ENCODE assay signal across 25 cellular contexts in genomic region chr16:68770671-68771070, GRCh38. TPM values are rescaled to one million over a fixed set of nuclear protein-coding genes. Genes with fewer than 3 reads are reported as not detected.
DNase-seq lines count a peak whose midpoint lies in the region; ATAC-seq, FAIRE-seq and TF ChIP-seq lines count a peak whose summit lies in the region.
"Had no signal": no experiment of that assay in that cellular context is flagged by ENCODE, and none has a peak within 500 bp of the region (broad histone marks: within the 10 kb centered on the region; RNA-seq: fewer than 3 reads in every experiment).

No MANE protein-coding gene starts in this region.

- WGBS in H1 (ENCODE audit: extremely low coverage in 1 of 2, insufficient coverage in 1 of 2, insufficient read length in 1 of 2, insufficient replicate concordance in 2 of 2, low coverage in 1 of 2, low lambda C conversion rate in 2 of 2, missing lambda C conversion rate in 1 of 2), 2 experiments = 93% methylated on average over 8 of the region's 8 CpGs; no CpG with 5 or more reads in 1 of the 2 experiments

- no peak for TF ChIP-seq POLR2A in H1 (IDR thresholded peaks at IDR 0.05; ENCODE audit: control extremely low read depth in 1 of 2, low read depth in 2 of 2, low read length in 2 of 2)

- peaks cover 2% of the 10 kb centered on the region for H3K27me3 Mint-ChIP-seq in GM23338 (ENCODE audit: insufficient read depth, low read depth, poor library complexity)
- peaks cover 2% of the 10 kb centered on the region for H3K27me3 Mint-ChIP-seq in neural progenitor cell (ENCODE audit: insufficient read depth, low read depth)
- no peaks in the 10 kb centered on the region for H3K27me3 Mint-ChIP-seq in CD4-positive, alpha-beta T cell
- peaks cover 4 to 5% of the 10 kb centered on the region in 2 donors for H3K27me3 Mint-ChIP-seq in CD4-positive, alpha-beta memory T cell

- H3K4me3 ChIP-seq in GM23338 = no peak overlapping the region
- H3K4me3 ChIP-seq in H1 (ENCODE audit: extremely low read depth in 1 of 4, insufficient read depth in 2 of 4, low read depth in 3 of 4, low read length in 4 of 4) = no peak overlapping the region
- H3K4me3 ChIP-seq in neural progenitor cell = no peak overlapping the region
- no peak overlapping the region for H3K4me3 ChIP-seq in CD4-positive, alpha-beta memory T cell (ENCODE audit: low read length in 2 of 2)
- H3K4me3 ChIP-seq: BLaER1, HAP-1, SJSA1 had no signal

- H3K9me3 ChIP-seq in H1 (ENCODE audit: insufficient read depth in 2 of 2, low read depth in 1 of 2, low read length in 1 of 2) (no peaks in the 10 kb centered on the region), neural progenitor cell (ENCODE audit: low read depth) (no peaks in the 10 kb centered on the region)
- H3K9me3 ChIP-seq in CD4-positive, alpha-beta T cell (ENCODE audit: control insufficient read depth, low read length) = no peaks in the 10 kb centered on the region
- H3K9me3 ChIP-seq in CD4-positive, alpha-beta memory T cell (ENCODE audit: control insufficient read depth in 1 of 2, low read length in 2 of 2) = no peaks in the 10 kb centered on the region
- H3K9me3 ChIP-seq: BLaER1, HAP-1, SJSA1 had no signal

- H3F3A ChIP-seq in GM23338 (replicated peaks; ENCODE audit: low read depth) (no peaks in the 10 kb centered on the region), neural progenitor cell (ENCODE audit: low read depth) (no peaks in the 10 kb centered on the region)

- H3K36me3 Mint-ChIP-seq in GM23338 (ENCODE audit: low read depth) = peaks cover 43% of the 10 kb centered on the region
- no peaks in the 10 kb centered on the region for H3K36me3 Mint-ChIP-seq in neural progenitor cell
- no peaks in the 10 kb centered on the region for H3K36me3 Mint-ChIP-seq in CD4-positive, alpha-beta T cell (ENCODE audit: low read depth)
- H3K36me3 Mint-ChIP-seq in CD4-positive, alpha-beta memory T cell = no peaks in the 10 kb centered on the region

- H3K4me1 Mint-ChIP-seq in GM23338 (peaks cover 15% of the 10 kb centered on the region), neural progenitor cell (no peaks in the 10 kb centered on the region)
- H3K4me1 Mint-ChIP-seq in CD4-positive, alpha-beta T cell (ENCODE audit: low read depth) = no peaks in the 10 kb centered on the region
- peaks cover 0 to 2% (median under 1%) of the 10 kb centered on the region in 4 donors for H3K4me1 Mint-ChIP-seq in CD4-positive, alpha-beta memory T cell

- no peak overlapping the region for H3K18ac ChIP-seq in H1 (ENCODE audit: extremely low read depth, low read length)

- no peak overlapping the region for H3K14ac ChIP-seq in H1 (ENCODE audit: insufficient read length)

- H3K27me3 ChIP-seq in GM23338 (ENCODE audit: insufficient read depth) (no peaks in the 10 kb centered on the region), H1 (replicated peaks in 1 of 4; ENCODE audit: control insufficient read depth in 3 of 4, extremely low read depth in 1 of 4, insufficient read depth in 3 of 4, low read length in 3 of 4) (no peaks in the 10 kb centered on the region), neural progenitor cell (no peaks in the 10 kb centered on the region)
- no peaks in the 10 kb centered on the region for H3K27me3 ChIP-seq in CD4-positive, alpha-beta T cell (ENCODE audit: control insufficient read depth, insufficient read depth, low read length)
- no peaks in the 10 kb centered on the region for H3K27me3 ChIP-seq in CD4-positive, alpha-beta memory T cell (ENCODE audit: insufficient read depth, low read length)
- H3K27me3 ChIP-seq: BLaER1, SJSA1 had no signal

- no peak overlapping the region for H4K91ac ChIP-seq in H1 (replicated peaks; ENCODE audit: insufficient read length, low read length)

- peaks cover 48% of the 10 kb centered on the region for H3K79me2 ChIP-seq in GM23338 (replicated peaks; ENCODE audit: insufficient read depth)
- H3K79me2 ChIP-seq in H1 (ENCODE audit: control insufficient read depth in 1 of 2, insufficient read depth in 2 of 2, low read length in 2 of 2) = peaks cover 0 to 65% of the 10 kb centered on the region in 2 experiments; a peak in 2 of 4 replicates
- no peaks in the 10 kb centered on the region for H3K79me2 ChIP-seq in neural progenitor cell (ENCODE audit: low read depth)

- H3K56ac ChIP-seq in H1 (replicated peaks; ENCODE audit: insufficient read length, low read depth, low read length) = no peak overlapping the region

- H3K4me2 ChIP-seq in GM23338 = no peak overlapping the region
- H3K4me2 ChIP-seq in H1 (ENCODE audit: insufficient read depth in 1 of 2, low read depth in 2 of 2, low read length in 2 of 2) = no peak overlapping the region
- H3K4me2 ChIP-seq in neural progenitor cell = no peak overlapping the region
- H3K4me2 ChIP-seq: BLaER1 had no signal

- no peak for TF ChIP-seq CTCF in GM23338 (conservative IDR thresholded peaks at IDR 0.05; ENCODE audit: low read depth in 2 of 2)
- no peak for TF ChIP-seq CTCF in H1 (IDR thresholded peaks at IDR 0.05; ENCODE audit: control extremely low read depth in 1 of 3, insufficient read depth in 1 of 3, low read depth in 1 of 3, low read length in 3 of 3)
- TF ChIP-seq CTCF in neural progenitor cell (IDR thresholded peaks at IDR 0.05) = no peak
- TF ChIP-seq CTCF in CD4-positive, alpha-beta T cell (IDR thresholded peaks at IDR 0.05) = no peak

- no peak overlapping the region for H2BK20ac ChIP-seq in H1 (ENCODE audit: low read length)

- H3K79me1 ChIP-seq in H1 (ENCODE audit: low read depth, low read length) = peaks cover 6% of the 10 kb centered on the region; the same call in 1 of the 2 replicates

- H4K5ac ChIP-seq in H1 (ENCODE audit: insufficient read length, low read depth, low read length) = no peak overlapping the region

- POLR2A ChIA-PET in H1 (lab: Charles Lee; ENCODE audit: partially characterized antibody) = interaction anchor here (0.8 to 2.1 kb wide), 3 partner anchors 14 to 24 kb away, joined by 3 to 6 read pairs (median 4); no protein-coding TSS in a partner anchor
- POLR2A ChIA-PET in CD4-positive, alpha-beta T cell (lab: Charles Lee) = no interaction called here
- POLR2A ChIA-PET in CD4-positive, alpha-beta memory T cell (lab: Charles Lee; ENCODE audit: partially characterized antibody) = no interaction called here

- no peak for FAIRE-seq in H1 (lab: Jason Lieb, UNC)
- FAIRE-seq: A204.1, D721Med, GM12892, GM18507 had no signal

- DNase-seq in GM23338 (ENCODE audit: low spot score) (no peak), H1 (ENCODE audit: low read depth in 1 of 2, low spot score in 2 of 2) (no peak), neural progenitor cell (ENCODE audit: low spot score) (no peak), HT-29 (ENCODE audit: low spot score) (no peak)
- no peak for DNase-seq in CD4-positive, alpha-beta T cell
- DNase-seq in CD4-positive, alpha-beta memory T cell = no peak
- DNase-seq: DMS79, KBM-7, MV-4-11, NCI-H1417, NCI-H187, NCI-H2107, NCI-H510A, NCI-H82, PC-3, RPMI8226 had no signal

- no peak overlapping the region for H2BK15ac ChIP-seq in H1 (ENCODE audit: low read length)

- H4K8ac ChIP-seq in H1 (ENCODE audit: extremely low read depth, insufficient read depth, low read length) = peak overlapping the region; percentile 23

- ATAC-seq in GM23338 = peak; percentile 35
- no peak; the same call in 2 of the 3 replicates for ATAC-seq in SK-N-SH treated with all-trans-retinoic acid at 6 μM for 48 hours
- ATAC-seq in CD4-positive, alpha-beta T cell (ENCODE audit: poor library complexity) = no peak
- ATAC-seq in GM21447 (IDR thresholded peaks at IDR 0.05; ENCODE audit: unreplicated experiment) = no peak
- ATAC-seq: PC-3 had no signal

- no peak for TF ChIP-seq EP300 in H1 (IDR thresholded peaks at IDR 0.05; ENCODE audit: borderline replicate concordance in 1 of 2, low read depth in 2 of 2, low read length in 2 of 2)

- H3K4ac ChIP-seq in H1 (replicated peaks; ENCODE audit: insufficient read length, low read depth, low read length) = no peak overlapping the region

- H3K9me2 ChIP-seq in GM23338 (ENCODE audit: insufficient read depth) = no peaks in the 10 kb centered on the region

- no peak overlapping the region for H3K27ac ChIP-seq in GM23338 (ENCODE audit: low read depth)
- H3K27ac ChIP-seq in H1 (ENCODE audit: low read depth, low read length) = no peak overlapping the region
- H3K27ac ChIP-seq in neural progenitor cell = no peak overlapping the region
- no peak overlapping the region for H3K27ac ChIP-seq in CD4-positive, alpha-beta T cell (ENCODE audit: low read depth, low read length)
- no peak overlapping the region for H3K27ac ChIP-seq in CD4-positive, alpha-beta memory T cell (ENCODE audit: low read depth, low read length)
- H3K27ac ChIP-seq: BLaER1, SJSA1 had no signal

- H3K36me3 ChIP-seq in GM23338 (ENCODE audit: insufficient read depth) = no peaks in the 10 kb centered on the region
- peaks cover 0 to 21% (median 7%) of the 10 kb centered on the region in 4 experiments; a peak in 5 of 8 replicates for H3K36me3 ChIP-seq in H1 (ENCODE audit: control insufficient read depth in 2 of 4, insufficient read depth in 4 of 4, low read length in 3 of 4)
- H3K36me3 ChIP-seq in neural progenitor cell = no peaks in the 10 kb centered on the region
- H3K36me3 ChIP-seq in CD4-positive, alpha-beta memory T cell (ENCODE audit: insufficient read depth, low read length) = no peaks in the 10 kb centered on the region
- H3K36me3 ChIP-seq: BLaER1, HAP-1, SJSA1 had no signal

- H3K9me3 Mint-ChIP-seq in GM23338 (no peaks in the 10 kb centered on the region), neural progenitor cell (no peaks in the 10 kb centered on the region)
- no peaks in the 10 kb centered on the region for H3K9me3 Mint-ChIP-seq in CD4-positive, alpha-beta T cell
- H3K9me3 Mint-ChIP-seq in CD4-positive, alpha-beta memory T cell = no peaks in the 10 kb centered on the region

- intact Hi-C loops in CD4-positive, alpha-beta T cell (cut with DNase I, micrococcal nuclease) = no loop called here
- intact Hi-C loops in CD4-positive, alpha-beta memory T cell (cut with micrococcal nuclease) = no loop called here

- no peak overlapping the region for H2BK12ac ChIP-seq in H1 (ENCODE audit: low read depth, low read length)

- peak overlapping the region; percentile 18; the same call in 1 of the 2 replicates for H2BK5ac ChIP-seq in H1 (ENCODE audit: low read depth, low read length)

- CTCF ChIA-PET in H1 (lab: Charles Lee; ENCODE audit: partially characterized antibody) = interaction anchor here (0.6 to 4.7 kb wide), 6 partner anchors 11 to 163 kb away, joined by 3 to 21 read pairs (median 4); no protein-coding TSS in a partner anchor
- CTCF ChIA-PET in CD4-positive, alpha-beta T cell (lab: Charles Lee) = no interaction called here
- CTCF ChIA-PET in CD4-positive, alpha-beta memory T cell (lab: Charles Lee; ENCODE audit: partially characterized antibody) = no interaction called here

- TF ChIP-seq RAD21 in H1 (IDR thresholded peaks at IDR 0.05 in 1 of 2, conservative IDR thresholded peaks at IDR 0.05 in 1 of 2; ENCODE audit: low read depth in 2 of 2, low read length in 2 of 2) = no peak

- H3K9ac ChIP-seq in H1 (replicated peaks in 1 of 4; ENCODE audit: extremely low read depth in 1 of 4, low read depth in 3 of 4, low read length in 3 of 4) = no peak overlapping the region
- no peak overlapping the region for H3K9ac ChIP-seq in neural progenitor cell
- H3K9ac ChIP-seq: BLaER1 had no signal

- no peak overlapping the region for H3K27ac Mint-ChIP-seq in GM23338
- no peak overlapping the region for H3K27ac Mint-ChIP-seq in neural progenitor cell
- no peak overlapping the region for H3K27ac Mint-ChIP-seq in CD4-positive, alpha-beta T cell
- H3K27ac Mint-ChIP-seq in CD4-positive, alpha-beta memory T cell = peak overlapping the region in 1 of 7 donors; percentile 67

- H3K4me3 Mint-ChIP-seq in GM23338 = no peak overlapping the region
- no peak overlapping the region for H3K4me3 Mint-ChIP-seq in neural progenitor cell
- H3K4me3 Mint-ChIP-seq in CD4-positive, alpha-beta T cell = no peak overlapping the region
- H3K4me3 Mint-ChIP-seq in CD4-positive, alpha-beta memory T cell = no peak overlapping the region

- no peaks in the 10 kb centered on the region for H3K23me2 ChIP-seq in H1 (ENCODE audit: low read depth, low read length)

- no peak overlapping the region for H2AFZ ChIP-seq in GM23338
- no peak overlapping the region for H2AFZ ChIP-seq in H1 (ENCODE audit: low read length)
- H2AFZ ChIP-seq in neural progenitor cell (replicated peaks) = peak overlapping the region; percentile 34

- peak overlapping the region; percentile 10; the same call in 1 of the 2 replicates for H2AK5ac ChIP-seq in H1 (ENCODE audit: low read depth, low read length)

- H2BK120ac ChIP-seq in H1 (replicated peaks; ENCODE audit: low read depth, low read length) = no peak overlapping the region

- H4K20me1 ChIP-seq in GM23338 (replicated peaks; ENCODE audit: insufficient read depth) = peaks cover 11% of the 10 kb centered on the region
- peaks cover 0 to 6% of the 10 kb centered on the region in 2 experiments for H4K20me1 ChIP-seq in H1 (replicated peaks in 1 of 2; ENCODE audit: control insufficient read depth in 1 of 2, insufficient read depth in 2 of 2, low read length in 2 of 2)
- no peaks in the 10 kb centered on the region for H4K20me1 ChIP-seq in neural progenitor cell (ENCODE audit: low read depth)
- H4K20me1 ChIP-seq: BLaER1 had no signal

- H3K4me1 ChIP-seq in GM23338 (ENCODE audit: insufficient read depth) (peaks cover 2% of the 10 kb centered on the region; the same call in 1 of the 2 replicates), H1 (replicated peaks in 1 of 4; ENCODE audit: control insufficient read depth in 3 of 4, insufficient read depth in 4 of 4, low read length in 3 of 4) (no peaks in the 10 kb centered on the region; a peak in 1 of 7 replicates), neural progenitor cell (no peaks in the 10 kb centered on the region)
- H3K4me1 ChIP-seq in CD4-positive, alpha-beta memory T cell (ENCODE audit: insufficient read depth, low read length) = no peaks in the 10 kb centered on the region
- H3K4me1 ChIP-seq: BLaER1, HAP-1, SJSA1 had no signal

- H3K23ac ChIP-seq in H1 (ENCODE audit: insufficient read length) = no peak overlapping the region

RNA-seq across cellular contexts. Expression of gene CDH1, which starts 33.6 kb away (rescaled TPM):
- 142 TPM in 2 replicates for total RNA-seq in GM23338 (2014; rRNA removed; shearing (Covaris generic))
- polyA plus RNA-seq in GM23338 (2016; fragmentation: Nextera tagmentation; extraction: Ambion mirVana) = 58.1 and 64.1 TPM in 2 replicates
- total RNA-seq in H1 (2021; fragmentation: NEBNext Ultra II Directional; extraction: Animal tissue kit (Norgen Biotek cat#: 25700)) = 265 and 319 TPM in 2 replicates
- 119 and 133 TPM in 2 replicates for polyA plus RNA-seq in H1 (2011; rRNA removed)
- polyA plus RNA-seq in H1 (2011; cell fraction: cytosol; rRNA removed) = 140 TPM
- 186 TPM for polyA plus RNA-seq in H1 (2011; cell fraction: nucleus; rRNA removed)
- polyA plus RNA-seq in H1 (2012, experiment 1 of 2) = 164 to 357 TPM (median 291 TPM) in 4 replicates
- 25.7 TPM for polyA plus RNA-seq in H1 (2012, experiment 2 of 2)
- 267 TPM for polyA plus RNA-seq in H1 (2013, experiment 1 of 2)
- polyA plus RNA-seq in H1 (2013, experiment 2 of 2) = 227 TPM
- polyA minus RNA-seq in H1 (2011; rRNA and poly(A)+ RNA removed) = 304 and 433 TPM in 2 replicates
- polyA minus RNA-seq in H1 (2011; cell fraction: cytosol; rRNA and poly(A)+ RNA removed) = 438 TPM
- polyA minus RNA-seq in H1 (2011; cell fraction: nucleus; rRNA and poly(A)+ RNA removed) = 171 TPM
- 1.9 and 3.3 TPM in 2 replicates for total RNA-seq in neural progenitor cell (ENCODE audit: low replicate concordance)
- total RNA-seq in CD4-positive, alpha-beta T cell = under 1 TPM; 0.31 to 0.49 TPM
- under 1 TPM; 0.20 to 0.55 TPM for total RNA-seq in CD4-positive, alpha-beta memory T cell
- polyA plus RNA-seq in CD4-positive, alpha-beta memory T cell = under 1 TPM in 1 of 2 donors, not detected in 1; 0.17 TPM
- total RNA-seq in HT-29 (2014; rRNA removed; shearing (Covaris generic)) = 219 and 251 TPM in 2 replicates

Comparison
In these comparisons a context has a peak if more than half of its experiments do, and no peak if none do; other contexts are left out.
1. RNA of gene CDH1, which starts 33.6 kb away (total RNA-seq): 265 to 319 TPM in H1, 219 to 251 TPM in HT-29 and 142 TPM in GM23338; 1.9 to 3.3 TPM in neural progenitor cell, 0.20 to 0.55 TPM in CD4-positive, alpha-beta memory T cell and 0.31 to 0.49 TPM in CD4-positive, alpha-beta T cell; every median in the first group is over 10 times any median in the second.